ENCODE assay signal across 9 cellular contexts in genomic region chr22:42300286-42301071, GRCh38. TPM values are rescaled to one million over a fixed set of nuclear protein-coding genes. Genes with fewer than 3 reads are reported as not detected.
DNase-seq lines count a peak whose midpoint lies in the region; ATAC-seq and TF ChIP-seq lines count a peak whose summit lies in the region.
"Had no signal": no experiment of that assay in that cellular context is flagged by ENCODE, and none has a peak within 500 bp of the region (broad histone marks: within the 10 kb centered on the region; RNA-seq: fewer than 3 reads in every experiment).

No MANE protein-coding gene starts in this region.

- H3K27me3 ChIP-seq in RWPE2 (ENCODE audit: insufficient read depth, poor library complexity, severe bottlenecking): no peaks in the 10 kb centered on the region
- H3K27me3 ChIP-seq in breast epithelium: no peaks in the 10 kb centered on the region

- no peaks in the 10 kb centered on the region for H3K9me3 ChIP-seq in RWPE2 (ENCODE audit: severe bottlenecking)
- H3K9me3 ChIP-seq in breast epithelium: no peaks in the 10 kb centered on the region

- intact Hi-C loops in breast epithelium (cut with DNase I; ENCODE audit: low total_unique reads): loop anchor here (2.0 kb wide), 1 partner anchor 74 kb away; no protein-coding TSS in a partner anchor
- intact Hi-C loops in sciatic nerve (cut with DNase I): no loop called here

- no peaks in the 10 kb centered on the region for H3K36me3 ChIP-seq in RWPE2 (ENCODE audit: low read depth)
- H3K36me3 ChIP-seq in breast epithelium: no peaks in the 10 kb centered on the region

- peaks cover 14% of the 10 kb centered on the region for H3K4me1 ChIP-seq in RWPE2 (ENCODE audit: insufficient read depth, poor library complexity, severe bottlenecking)
- peaks cover 0 to 5% of the 10 kb centered on the region in 2 donors for H3K4me1 ChIP-seq in breast epithelium

- no peak for TF ChIP-seq POLR2A in breast epithelium (IDR thresholded peaks at IDR 0.05)

- H3K4me3 ChIP-seq in RWPE2 (ENCODE audit: severe bottlenecking) (no peak overlapping the region), breast epithelium (peak overlapping the region in 2 of 3 donors; percentile 4 to 11)

- ATAC-seq in RWPE2 (ENCODE audit: low read depth) (peak; percentile 91), sciatic nerve (peak; percentile 9)

- TF ChIP-seq CTCF in RWPE2 (IDR thresholded peaks at IDR 0.05; ENCODE audit: poor library complexity, severe bottlenecking) (no peak), breast epithelium (IDR thresholded peaks at IDR 0.05) (no peak)

- DNase-seq in DMS53 (lab: John Stamatoyannopoulos, UW): peak; percentile 16
- DNase-seq in DMS53 treated with DMSO at 0.1 percent for 48 hours (lab: John Stamatoyannopoulos, UW; ENCODE audit: unreplicated experiment): no peak
- peak; percentile 85 for DNase-seq in RWPE2 (ENCODE audit: low spot score)
- DNase-seq in breast epithelium (ENCODE audit: low spot score in 2 of 2): no peak
- DNase-seq in sciatic nerve (ENCODE audit: low spot score): no peak
- no peak for DNase-seq in COR-L47 (lab: John Stamatoyannopoulos, UW)
- no peak for DNase-seq in C1 segment of cervical spinal cord (lab: John Stamatoyannopoulos, UW)
- no peak for DNase-seq in 8988T

- no peak overlapping the region for H3K27ac ChIP-seq in RWPE2 (ENCODE audit: poor library complexity, severe bottlenecking)
- no peak overlapping the region for H3K27ac ChIP-seq in breast epithelium
- H3K27ac ChIP-seq: 22Rv1 had no signal

RNA-seq across cellular contexts. Expression of gene TCF20, which starts 30.0 kb away (rescaled TPM):
- 10 to 100 TPM; 24.2 to 43.3 (median 36.1) TPM for total RNA-seq in breast epithelium
- total RNA-seq in sciatic nerve: 46.1 TPM

Comparison
In these comparisons a context has a peak if more than half of its experiments do, and no peak if none do; other contexts are left out.
1. DNase-seq: peak in DMS53 (single experiment) and RWPE2 (single experiment); none in DMS53 treated with DMSO at 0.1 percent for 48 hours (single experiment), breast epithelium (0 of 2), sciatic nerve (single experiment), COR-L47 (single experiment), C1 segment of cervical spinal cord (0 of 14) and 8988T (single experiment).